In genomic region chr13:46796515-46797467, GRCh38 we compare ENCODE assay signal across 1 cellular context.
TF ChIP-seq lines count a peak whose summit lies in the region.

ESD (minus strand) TSS chr13:46797161; CDS start chr13:46791413, 5,748 bp downstream.

TF ChIP-seq in GM23338, 12 proteins besides CTCF, POLR2A, EP300 and RAD21 (continued from another document):
- TF ChIP-seq ZNF331 (CRISPR knock-in tag; IDR thresholded peaks at IDR 0.05; ENCODE audit: low read depth): no peak
- TF ChIP-seq, protein P1, sequence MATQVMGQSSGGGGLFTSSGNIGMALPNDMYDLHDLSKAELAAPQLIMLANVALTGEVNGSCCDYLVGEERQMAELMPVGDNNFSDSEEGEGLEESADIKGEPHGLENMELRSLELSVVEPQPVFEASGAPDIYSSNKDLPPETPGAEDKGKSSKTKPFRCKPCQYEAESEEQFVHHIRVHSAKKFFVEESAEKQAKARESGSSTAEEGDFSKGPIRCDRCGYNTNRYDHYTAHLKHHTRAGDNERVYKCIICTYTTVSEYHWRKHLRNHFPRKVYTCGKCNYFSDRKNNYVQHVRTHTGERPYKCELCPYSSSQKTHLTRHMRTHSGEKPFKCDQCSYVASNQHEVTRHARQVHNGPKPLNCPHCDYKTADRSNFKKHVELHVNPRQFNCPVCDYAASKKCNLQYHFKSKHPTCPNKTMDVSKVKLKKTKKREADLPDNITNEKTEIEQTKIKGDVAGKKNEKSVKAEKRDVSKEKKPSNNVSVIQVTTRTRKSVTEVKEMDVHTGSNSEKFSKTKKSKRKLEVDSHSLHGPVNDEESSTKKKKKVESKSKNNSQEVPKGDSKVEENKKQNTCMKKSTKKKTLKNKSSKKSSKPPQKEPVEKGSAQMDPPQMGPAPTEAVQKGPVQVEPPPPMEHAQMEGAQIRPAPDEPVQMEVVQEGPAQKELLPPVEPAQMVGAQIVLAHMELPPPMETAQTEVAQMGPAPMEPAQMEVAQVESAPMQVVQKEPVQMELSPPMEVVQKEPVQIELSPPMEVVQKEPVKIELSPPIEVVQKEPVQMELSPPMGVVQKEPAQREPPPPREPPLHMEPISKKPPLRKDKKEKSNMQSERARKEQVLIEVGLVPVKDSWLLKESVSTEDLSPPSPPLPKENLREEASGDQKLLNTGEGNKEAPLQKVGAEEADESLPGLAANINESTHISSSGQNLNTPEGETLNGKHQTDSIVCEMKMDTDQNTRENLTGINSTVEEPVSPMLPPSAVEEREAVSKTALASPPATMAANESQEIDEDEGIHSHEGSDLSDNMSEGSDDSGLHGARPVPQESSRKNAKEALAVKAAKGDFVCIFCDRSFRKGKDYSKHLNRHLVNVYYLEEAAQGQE (IDR thresholded peaks at IDR 0.05; ENCODE audit: unreplicated experiment): no peak
- no peak for TF ChIP-seq NANOG (IDR thresholded peaks at IDR 0.05; ENCODE audit: borderline replicate concordance)
- TF ChIP-seq ZNF114 (CRISPR knock-in tag; IDR thresholded peaks at IDR 0.05): no peak
- no peak for TF ChIP-seq JUNB (IDR thresholded peaks at IDR 0.05; ENCODE audit: unreplicated experiment)
- no peak for TF ChIP-seq STAT1 (IDR thresholded peaks at IDR 0.05; ENCODE audit: unreplicated experiment)
- no peak for TF ChIP-seq EZH2phosphoT487 (IDR thresholded peaks at IDR 0.05; ENCODE audit: unreplicated experiment)
- TF ChIP-seq EZH2 (IDR thresholded peaks at IDR 0.05; ENCODE audit: low read depth, unreplicated experiment): no peak
- peak; percentile 71 for TF ChIP-seq POLR2AphosphoS5 (IDR thresholded peaks at IDR 0.05; ENCODE audit: low read depth)
